ENCODE assay signal across 17 cellular contexts in the genomic region with DNA sequence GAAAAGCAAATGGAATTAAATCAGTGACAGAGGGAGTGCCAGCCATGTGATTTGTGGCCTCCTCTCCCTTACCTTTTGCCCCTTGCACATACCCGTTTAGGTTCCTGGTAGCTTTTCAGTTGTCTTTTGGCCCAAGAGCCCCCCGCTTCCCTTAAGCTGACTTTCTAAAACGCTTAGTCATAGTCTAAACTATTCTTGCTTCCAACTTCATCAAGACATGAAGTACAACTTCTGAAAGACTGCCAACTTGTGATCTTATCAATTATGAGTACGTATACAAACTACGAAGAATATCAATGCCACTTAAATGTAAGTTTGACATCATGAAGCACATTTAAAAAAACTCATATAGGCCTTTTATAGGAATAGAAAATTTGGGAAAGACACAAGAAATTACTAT.
DNase-seq lines count a peak whose midpoint lies in the region; ATAC-seq and TF ChIP-seq lines count a peak whose summit lies in the region.
"Had no signal": no experiment of that assay in that cellular context is flagged by ENCODE, and none has a peak within 500 bp of the region (broad histone marks: within the 10 kb centered on the region; RNA-seq: fewer than 3 reads in every experiment).

No MANE protein-coding gene starts in this region.

- WGBS in transverse colon (ENCODE audit: low coverage in 1 of 2), 2 donors = 81 to 100% methylated on average over 2 to 5 of the region's 5 CpGs

- no peaks in the 10 kb centered on the region for H3K4me1 ChIP-seq in transverse colon
- H3K4me1 ChIP-seq: foreskin keratinocyte, sigmoid colon, tibial artery had no signal

- intact Hi-C loops in transverse colon (cut with DNase I; ENCODE audit: low total_unique reads) = no loop called here

- peaks cover 22% of the 10 kb centered on the region for H3K4me1 Mint-ChIP-seq in T-helper 17 cell

- TF ChIP-seq EP300 in transverse colon (IDR thresholded peaks at IDR 0.05; ENCODE audit: low read depth) = no peak

- H3K27ac ChIP-seq in transverse colon = no peak overlapping the region
- H3K27ac ChIP-seq: foreskin keratinocyte, sigmoid colon, tibial artery had no signal

- no peak for ATAC-seq in T-helper 17 cell
- ATAC-seq: foreskin keratinocyte had no signal

- no peak overlapping the region for H3K4me3 Mint-ChIP-seq in T-helper 17 cell
- H3K4me3 Mint-ChIP-seq: naive B cell had no signal

- no peak overlapping the region for H3K4me3 ChIP-seq in transverse colon
- H3K4me3 ChIP-seq: sigmoid colon, tibial artery had no signal

- DNase-seq in EL = peak; percentile 68
- DNase-seq in T-helper 17 cell = no peak
- peak; percentile 28 for DNase-seq in dedifferentiated amniotic fluid mesenchymal stem cell (ENCODE audit: extremely low spot score)
- peak; percentile 23 for DNase-seq in renal cortical epithelial cell (ENCODE audit: low read depth)
- DNase-seq in HEK293T (ENCODE audit: extremely low spot score) = no peak
- no peak for DNase-seq in activated naive CD4-positive, alpha-beta T cell treated with Interleukin-2 at 50 U/mL for 16 hours
- DNase-seq in transverse colon = no peak
- DNase-seq in NCI-H2171 treated with DMSO at 0.1 percent for 48 hours (lab: John Stamatoyannopoulos, UW) = no peak
- DNase-seq: central memory CD4-positive, alpha-beta T cell; DMS79 treated with DMSO at 0.1 percent for 48 hours; islet precursor cell; naive B cell; NCI-H1105; NCI-H526; sigmoid colon; tibial artery had no signal

- H3K9me3 ChIP-seq in T-helper 17 cell (ENCODE audit: control insufficient read depth, low read length, poor library complexity, severe bottlenecking) (no peaks in the 10 kb centered on the region), transverse colon (no peaks in the 10 kb centered on the region)
- H3K9me3 ChIP-seq: sigmoid colon, tibial artery had no signal

- in situ Hi-C loops in transverse colon (cut with MboI; ENCODE audit: low pct_ligation_motif_present in 1 of 4, low pct_unique_long_range_greater_than_20kb in 1 of 4, low sequenced_read_pairs in 3 of 4) = loop anchor here in 2 of 4 donors (10.0 kb wide), 2 partner anchors 56 to 136 kb away; a partner anchor contains a TSS

- CTCF ChIA-PET in HEK293T (lab: Yijun Ruan, JAX) = no interaction called here

- H3K27me3 Mint-ChIP-seq in T-helper 17 cell = no peaks in the 10 kb centered on the region
- H3K27me3 Mint-ChIP-seq: naive B cell had no signal

- H3K27ac Mint-ChIP-seq in T-helper 17 cell = peak overlapping the region; percentile 89

- no peak for TF ChIP-seq POLR2A in transverse colon (IDR thresholded peaks at IDR 0.05)

- POLR2A ChIA-PET in HEK293T (lab: Yijun Ruan, JAX) = no interaction called here

- no peak for TF ChIP-seq CTCF in transverse colon (IDR thresholded peaks at IDR 0.05)

- H3K36me3 Mint-ChIP-seq in T-helper 17 cell (ENCODE audit: low read depth) = peaks cover 4% of the 10 kb centered on the region

- H3K36me3 ChIP-seq in transverse colon = peaks cover 0 to 86% (median 37%) of the 10 kb centered on the region in 4 donors

- H3K27me3 ChIP-seq in transverse colon = no peaks in the 10 kb centered on the region
- H3K27me3 ChIP-seq: foreskin keratinocyte, sigmoid colon, tibial artery had no signal

TF ChIP-seq in HEK293T, 16 proteins besides CTCF, POLR2A, EP300 and RAD21:
- TF ChIP-seq ELF4 (IDR thresholded peaks at IDR 0.05) = no peak
- TF ChIP-seq FOXK2 (IDR thresholded peaks at IDR 0.05) = no peak
- no peak for TF ChIP-seq L3MBTL2 (conservative IDR thresholded peaks at IDR 0.05)
- no peak for TF ChIP-seq HDGF (IDR thresholded peaks at IDR 0.05; ENCODE audit: borderline replicate concordance)
- TF ChIP-seq LEF1 (IDR thresholded peaks at IDR 0.05; ENCODE audit: borderline replicate concordance) = no peak
- no peak for TF ChIP-seq ZNF384 (IDR thresholded peaks at IDR 0.05)
- TF ChIP-seq, protein P1, sequence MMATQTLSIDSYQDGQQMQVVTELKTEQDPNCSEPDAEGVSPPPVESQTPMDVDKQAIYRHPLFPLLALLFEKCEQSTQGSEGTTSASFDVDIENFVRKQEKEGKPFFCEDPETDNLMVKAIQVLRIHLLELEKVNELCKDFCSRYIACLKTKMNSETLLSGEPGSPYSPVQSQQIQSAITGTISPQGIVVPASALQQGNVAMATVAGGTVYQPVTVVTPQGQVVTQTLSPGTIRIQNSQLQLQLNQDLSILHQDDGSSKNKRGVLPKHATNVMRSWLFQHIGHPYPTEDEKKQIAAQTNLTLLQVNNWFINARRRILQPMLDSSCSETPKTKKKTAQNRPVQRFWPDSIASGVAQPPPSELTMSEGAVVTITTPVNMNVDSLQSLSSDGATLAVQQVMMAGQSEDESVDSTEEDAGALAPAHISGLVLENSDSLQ (IDR thresholded peaks at IDR 0.05) = no peak
- no peak for TF ChIP-seq FOXM1 (IDR thresholded peaks at IDR 0.05; ENCODE audit: borderline replicate concordance)
- no peak for TF ChIP-seq SUZ12 (IDR thresholded peaks at IDR 0.05)
- TF ChIP-seq FOXA1 (IDR thresholded peaks at IDR 0.05) = no peak
- TF ChIP-seq TARDBP (IDR thresholded peaks at IDR 0.05) = no peak
- TF ChIP-seq SP1 (IDR thresholded peaks at IDR 0.05) = no peak
- TF ChIP-seq BHLHE40 (IDR thresholded peaks at IDR 0.05; ENCODE audit: borderline replicate concordance) = no peak
- TF ChIP-seq NFRKB (IDR thresholded peaks at IDR 0.05) = no peak
- TF ChIP-seq ARNT (IDR thresholded peaks at IDR 0.05) = no peak
- no peak for TF ChIP-seq CTBP1 (IDR thresholded peaks at IDR 0.05; ENCODE audit: borderline replicate concordance)

Comparison
In these comparisons a context has a peak if more than half of its experiments do, and no peak if none do; other contexts are left out.
1. DNase-seq: peak in EL (single experiment), dedifferentiated amniotic fluid mesenchymal stem cell (single experiment) and renal cortical epithelial cell (single experiment); none in T-helper 17 cell (0 of 3), HEK293T (single experiment), activated naive CD4-positive, alpha-beta T cell treated with Interleukin-2 at 50 U/mL for 16 hours (single experiment), transverse colon (single experiment) and NCI-H2171 treated with DMSO at 0.1 percent for 48 hours (single experiment).